In the genomic region with DNA sequence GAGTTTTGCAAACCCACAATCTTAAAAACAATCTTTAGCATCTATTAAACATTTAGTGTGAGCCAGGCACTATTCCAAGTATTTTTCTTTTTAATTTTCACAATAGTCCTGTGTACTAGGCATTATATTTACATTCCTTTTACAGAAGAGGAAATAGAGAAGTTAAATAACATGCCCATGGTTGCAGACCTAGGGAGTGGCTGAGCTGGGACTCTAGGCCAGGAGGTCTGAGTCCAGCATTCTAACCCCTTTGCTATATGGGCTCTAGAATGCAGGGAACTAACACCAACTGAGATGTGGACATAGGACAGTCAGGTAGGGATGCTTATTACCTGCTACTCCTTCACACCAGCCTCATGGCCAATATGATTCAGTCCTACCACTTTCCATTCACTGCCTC, we compare ENCODE assay signal across 23 cellular contexts.
"Had no signal": no experiment of that assay in that cellular context is flagged by ENCODE, and none has a peak within 500 bp of the region (broad histone marks: within the 10 kb centered on the region; RNA-seq: fewer than 3 reads in every experiment).

No MANE protein-coding gene starts in this region.

- H3K4me2 ChIP-seq: hepatocyte had no signal

- H3K27me3 ChIP-seq: esophagus squamous epithelium, foreskin keratinocyte, gastroesophageal sphincter, heart left ventricle, hepatocyte, left lung had no signal

- H3K4me3 ChIP-seq: esophagus squamous epithelium, gastroesophageal sphincter, heart left ventricle, hepatocyte, left lung, lower lobe of right lung had no signal

- H3K36me3 Mint-ChIP-seq: immature natural killer cell; mesothelial cell of epicardium; naive thymus-derived CD4-positive, alpha-beta T cell had no signal

- H3K27me3 Mint-ChIP-seq: dendritic cell treated with granulocyte-macrophage colony-stimulating factor and Interleukin-4, amounts not matched to agents 40 ng/mL and 50 ng/mL, for 4 days had no signal

- H3K79me2 ChIP-seq: hepatocyte had no signal

- H3K4me1 Mint-ChIP-seq: immature natural killer cell; mesothelial cell of epicardium; naive thymus-derived CD4-positive, alpha-beta T cell had no signal

- H3K27ac ChIP-seq: epithelial cell of prostate, esophagus squamous epithelium, foreskin keratinocyte, gastroesophageal sphincter, heart left ventricle, hepatocyte, left lung, lower lobe of right lung had no signal

- H3K27ac Mint-ChIP-seq: dendritic cell treated with granulocyte-macrophage colony-stimulating factor and Interleukin-4, amounts not matched to agents 40 ng/mL and 50 ng/mL, for 4 days; immature natural killer cell; mesothelial cell of epicardium; naive thymus-derived CD4-positive, alpha-beta T cell had no signal

- H3K9me3 ChIP-seq: esophagus squamous epithelium, gastroesophageal sphincter, heart left ventricle, left lung, lower lobe of right lung had no signal

- ATAC-seq: esophagus mucosa; foreskin keratinocyte; gastroesophageal sphincter; heart left ventricle; left lung; left ventricle myocardium superior; lower lobe of right lung; naive thymus-derived CD4-positive, alpha-beta T cell had no signal

- H3K4me1 ChIP-seq: esophagus squamous epithelium, gastroesophageal sphincter, heart left ventricle, left lung, lower lobe of right lung had no signal

- DNase-seq: cortex of kidney; effector CD4-positive, alpha-beta T cell; effector memory CD4-positive, alpha-beta T cell; erythroblast; esophagus squamous epithelium; foreskin keratinocyte; heart left ventricle; hypothalamus; immature natural killer cell; islet precursor cell; kidney; kidney glomerular epithelial cell; left lung; left ventricle myocardium superior; lower lobe of right lung; mesenchymal stem cell; naive thymus-derived CD4-positive, alpha-beta T cell had no signal

- H3K4me3 Mint-ChIP-seq: dendritic cell treated with granulocyte-macrophage colony-stimulating factor and Interleukin-4, amounts not matched to agents 40 ng/mL and 50 ng/mL, for 4 days; immature natural killer cell; mesothelial cell of epicardium; naive thymus-derived CD4-positive, alpha-beta T cell had no signal

- H2AFZ ChIP-seq: hepatocyte had no signal

- H3K36me3 ChIP-seq: esophagus squamous epithelium, gastroesophageal sphincter, heart left ventricle, left lung, lower lobe of right lung had no signal
